ENCODE assay signal across 20 cellular contexts in genomic region chr9:7780261-7780988, GRCh38. TPM values are rescaled to one million over a fixed set of nuclear protein-coding genes. Genes with fewer than 3 reads are reported as not detected.
DNase-seq lines count a peak whose midpoint lies in the region; ATAC-seq, FAIRE-seq and TF ChIP-seq lines count a peak whose summit lies in the region.
"Had no signal": no experiment of that assay in that cellular context is flagged by ENCODE, and none has a peak within 500 bp of the region (broad histone marks: within the 10 kb centered on the region; RNA-seq: fewer than 3 reads in every experiment).

No MANE protein-coding gene starts in this region.

- TF ChIP-seq POLR2A in HepG2 (IDR thresholded peaks at IDR 0.05; ENCODE audit: insufficient read depth in 1 of 2, low read depth in 2 of 2, low read length in 2 of 2) = no peak

- H3K27me3 ChIP-seq in cardiac muscle cell (no peaks in the 10 kb centered on the region), left ventricle myocardium inferior (ENCODE audit: low read depth) (no peaks in the 10 kb centered on the region), HepG2 (ENCODE audit: control insufficient read depth in 1 of 2, insufficient read depth in 2 of 2, low read length in 2 of 2) (no peaks in the 10 kb centered on the region; a peak in 1 of 5 replicates), small intestine (ENCODE audit: control insufficient read depth in 2 of 2, insufficient read depth in 2 of 2, low read length in 2 of 2) (no peaks in the 10 kb centered on the region)
- H3K27me3 ChIP-seq: MG63, Peyer's patch had no signal

- no peaks in the 10 kb centered on the region for H3K79me2 ChIP-seq in HepG2 (ENCODE audit: insufficient read depth, low read length)

- no peaks in the 10 kb centered on the region for H4K20me1 ChIP-seq in HepG2 (ENCODE audit: insufficient read depth, low read length)

- CTCF ChIA-PET in HepG2 (lab: Yijun Ruan, JAX; ENCODE audit: low intra/inter-chr PET ratio, low total read pairs) = no interaction called here

- H3K4me3 ChIP-seq in cardiac muscle cell (no peak overlapping the region), left ventricle myocardium inferior (no peak overlapping the region), HepG2 (replicated peaks in 1 of 3; ENCODE audit: insufficient read depth in 1 of 3, low read depth in 2 of 3, low read length in 3 of 3) (no peak overlapping the region), small intestine (ENCODE audit: low read depth in 1 of 2, low read length in 2 of 2) (no peak overlapping the region)
- H3K4me3 ChIP-seq: MG63, Peyer's patch had no signal

- BruUV-seq in HepG2 (replicated peaks; lab: Mats Ljungman, UMichigan) = no TSS peak

- H3K27ac ChIP-seq in cardiac muscle cell (no peak overlapping the region), left ventricle myocardium inferior (replicated peaks) (no peak overlapping the region), HepG2 (ENCODE audit: extremely low read length, insufficient read depth, low read length) (no peak overlapping the region), small intestine (ENCODE audit: low read depth in 1 of 2, low read length in 1 of 2) (no peak overlapping the region)
- H3K27ac ChIP-seq: Peyer's patch had no signal

- ATAC-seq in HepG2 = no peak
- ATAC-seq: activated CD8-positive, alpha-beta memory T cell treated with anti-CD3 and anti-CD28 coated beads, Interleukin-2, amount 10 ng/mL, durations not matched to agents 7 days and 5 days; left lobe of liver; naive thymus-derived CD4-positive, alpha-beta T cell had no signal

- TF ChIP-seq RAD21 in HepG2 (CRISPR knock-in tag; IDR thresholded peaks at IDR 0.05) = no peak

- H3K9me3 ChIP-seq in cardiac muscle cell (ENCODE audit: low read depth) (no peaks in the 10 kb centered on the region), left ventricle myocardium inferior (replicated peaks) (no peaks in the 10 kb centered on the region), HepG2 (ENCODE audit: low read length) (no peaks in the 10 kb centered on the region), small intestine (ENCODE audit: control insufficient read depth, low read depth) (no peaks in the 10 kb centered on the region)
- H3K9me3 ChIP-seq: MG63, Peyer's patch had no signal

- 0% methylated on average over 3 of the region's 3 CpGs for WGBS in HepG2 (ENCODE audit: low lambda C conversion rate)
- WGBS in small intestine, 3 donors = 58 to 63% (median 59%) methylated on average over 3 of the region's 3 CpGs

- no peak for TF ChIP-seq EP300 in HepG2 (IDR thresholded peaks at IDR 0.05; ENCODE audit: low read depth in 2 of 2, low read length in 2 of 2)
- TF ChIP-seq EP300 in HepG2 (CRISPR knock-in tag; IDR thresholded peaks at IDR 0.05; ENCODE audit: borderline replicate concordance) = no peak

- no peak overlapping the region for H3K9ac ChIP-seq in HepG2 (ENCODE audit: insufficient read depth, low read depth, low read length)

- no peaks in the 10 kb centered on the region for H3K36me3 ChIP-seq in cardiac muscle cell
- H3K36me3 ChIP-seq in left ventricle myocardium inferior = no peaks in the 10 kb centered on the region
- no peaks in the 10 kb centered on the region for H3K36me3 ChIP-seq in HepG2 (replicated peaks in 1 of 2; ENCODE audit: control insufficient read depth in 1 of 2, insufficient read depth in 2 of 2, low read length in 2 of 2)
- H3K36me3 ChIP-seq in small intestine (ENCODE audit: control insufficient read depth in 2 of 2, insufficient read depth in 2 of 2, low read length in 2 of 2) = no peaks in the 10 kb centered on the region
- H3K36me3 ChIP-seq: MG63, Peyer's patch had no signal

- DNase-seq in cardiac muscle cell (ENCODE audit: low read depth in 1 of 2, low spot score in 1 of 2) (peak; percentile 31 to 32), left ventricle myocardium inferior (no peak), amniotic epithelial cell (ENCODE audit: low read depth) (peak; percentile 65), foreskin melanocyte (peak; percentile 33), stromal cell of bone marrow (ENCODE audit: low read depth) (peak; percentile 58), HepG2 (ENCODE audit: low spot score) (no peak), DMS79 (lab: John Stamatoyannopoulos, UW) (no peak), small intestine (no peak)
- DNase-seq: 8988T; activated B cell treated with CpG ODN at 0.5 μM for 24 hours; activated CD8-positive, alpha-beta memory T cell treated with anti-CD3 and anti-CD28 coated beads, Interleukin-2, amount 10 ng/mL, durations not matched to agents 7 days and 5 days; activated gamma-delta T cell treated with Interleukin-2 at 50 U/mL for 16 hours; CD4-positive, alpha-beta memory T cell; GDM1; MG63; naive thymus-derived CD4-positive, alpha-beta T cell; NCI-H187; NCI-H526 treated with DMSO at 0.1 percent for 48 hours; Peyer's patch had no signal

- POLR2A ChIA-PET in HepG2 (lab: Yijun Ruan, JAX) = no interaction called here

- no peak for FAIRE-seq in HepG2 (lab: Jason Lieb, UNC)
- no peak for FAIRE-seq in small intestine (lab: Jason Lieb, UNC)

- H3K4me2 ChIP-seq in HepG2 (ENCODE audit: low read depth, low read length) = no peak overlapping the region

- in situ Hi-C loops in HepG2 (cut with HindIII; ENCODE audit: extremely low pct_ligation_motif_present, low pct_unique_long_range_greater_than_20kb) = no loop called here

- H3K4me1 ChIP-seq in cardiac muscle cell (ENCODE audit: low read depth) (peaks cover 30% of the 10 kb centered on the region), left ventricle myocardium inferior (peaks cover 15% of the 10 kb centered on the region), HepG2 (ENCODE audit: insufficient read depth, low read length) (no peaks in the 10 kb centered on the region), small intestine (ENCODE audit: control insufficient read depth in 2 of 2, insufficient read depth in 1 of 2, low read depth in 1 of 2, low read length in 1 of 2) (no peaks in the 10 kb centered on the region)
- H3K4me1 ChIP-seq: Peyer's patch had no signal

- intact Hi-C loops in left ventricle myocardium inferior (cut with micrococcal nuclease) (no loop called here), HepG2 (cut with micrococcal nuclease; ENCODE audit: unreplicated experiment) (no loop called here)

- H2AFZ ChIP-seq in HepG2 (ENCODE audit: low read length) = no peak overlapping the region

- TF ChIP-seq CTCF in cardiac muscle cell (IDR thresholded peaks at IDR 0.05; ENCODE audit: low read depth, low read length) (no peak), left ventricle myocardium inferior (IDR thresholded peaks at IDR 0.05; ENCODE audit: borderline replicate concordance) (no peak), HepG2 (CRISPR knock-in tag; IDR thresholded peaks at IDR 0.05) (no peak)

TF ChIP-seq in HepG2, 621 proteins besides CTCF, POLR2A, EP300 and RAD21 (continues in another document):
- no peak for TF ChIP-seq MTF2 (CRISPR knock-in tag; IDR thresholded peaks at IDR 0.05; ENCODE audit: borderline replicate concordance)
- no peak for TF ChIP-seq ZC3H13 (CRISPR knock-in tag; IDR thresholded peaks at IDR 0.05)
- no peak for TF ChIP-seq ATF7-NPFF (CRISPR knock-in tag; IDR thresholded peaks at IDR 0.05; ENCODE audit: low read depth)
- TF ChIP-seq ZNF317 (CRISPR knock-in tag; IDR thresholded peaks at IDR 0.05) = no peak
- TF ChIP-seq ARNTL (CRISPR knock-in tag; IDR thresholded peaks at IDR 0.05) = no peak
- no peak for TF ChIP-seq SP2 (CRISPR knock-in tag; IDR thresholded peaks at IDR 0.05)
- TF ChIP-seq RNF219 (CRISPR knock-in tag; IDR thresholded peaks at IDR 0.05) = no peak

RNA-seq across cellular contexts. Expression of gene DMAC1, which starts 19.2 kb away (rescaled TPM):
- 32.6 and 33.9 TPM in 2 replicates for total RNA-seq in cardiac muscle cell
- 162 and 196 TPM in 2 replicates for polyA plus RNA-seq in cardiac muscle cell
- 139 TPM for total RNA-seq in left ventricle myocardium inferior
- 72.9 and 98.5 TPM in 2 replicates for total RNA-seq in HepG2 (2016; rRNA removed; fragmentation: Illumina TruSeq; extraction: Trizol)
- total RNA-seq in HepG2 (2016; cell fraction: cytosol; rRNA removed; fragmentation: Illumina TruSeq; extraction: Trizol; ENCODE audit: low read depth) = 15.8 and 17.0 TPM in 2 replicates
- 74.7 and 108 TPM in 2 replicates for total RNA-seq in HepG2 (2016; cell fraction: insoluble cytoplasmic fraction; rRNA removed; fragmentation: Illumina TruSeq; extraction: Trizol)
- 28.9 and 34.9 TPM in 2 replicates for total RNA-seq in HepG2 (2016; cell fraction: membrane; rRNA removed; fragmentation: Illumina TruSeq; extraction: Trizol)
- total RNA-seq in HepG2 (2016; cell fraction: nucleus; rRNA removed; fragmentation: Illumina TruSeq; extraction: Trizol) = 27.3 and 33.1 TPM in 2 replicates
- polyA plus RNA-seq in HepG2 (2011; rRNA removed) = 42.9 and 44.3 TPM in 2 replicates
- 11.1 and 15.4 TPM in 2 replicates for polyA plus RNA-seq in HepG2 (2011; cell fraction: cytosol; rRNA removed)
- 7.1 and 9.1 TPM in 2 replicates for polyA plus RNA-seq in HepG2 (2011; cell fraction: nucleus; rRNA removed)
- polyA plus RNA-seq in HepG2 (2012) = 48.3 and 52.6 TPM in 2 replicates
- 16.1 and 19.8 TPM in 2 replicates for polyA plus RNA-seq in HepG2 (2016; cell fraction: cytosol; fragmentation: Illumina TruSeq; extraction: Trizol; ENCODE audit: low read depth)
- 76.6 and 86.3 TPM in 2 replicates for polyA plus RNA-seq in HepG2 (2016; cell fraction: insoluble cytoplasmic fraction; fragmentation: Illumina TruSeq; extraction: Trizol; ENCODE audit: low read depth)
- 22.6 and 23.6 TPM in 2 replicates for polyA plus RNA-seq in HepG2 (2016; cell fraction: membrane; fragmentation: Illumina TruSeq; extraction: Trizol; ENCODE audit: low read depth)
- 40.0 and 44.8 TPM in 2 replicates for polyA plus RNA-seq in HepG2 (2016; cell fraction: nucleus; fragmentation: Illumina TruSeq; extraction: Trizol; ENCODE audit: insufficient read depth, low read depth)
- polyA minus RNA-seq in HepG2 (2011; rRNA and poly(A)+ RNA removed; ENCODE audit: low replicate concordance) = 11.3 and 19.8 TPM in 2 replicates
- 11.5 and 15.9 TPM in 2 replicates for polyA minus RNA-seq in HepG2 (2011; cell fraction: cytosol; rRNA and poly(A)+ RNA removed)
- polyA minus RNA-seq in HepG2 (2011; cell fraction: nucleus; rRNA and poly(A)+ RNA removed) = 11.6 and 12.6 TPM in 2 replicates
- polyA plus RNA-seq in small intestine = 10 to 100 TPM in 2 of 3 donors, 1 to 10 TPM in 1; 6.7 to 21.4 (median 18.9) TPM

Comparison
In these comparisons a context has a peak if more than half of its experiments do, and no peak if none do; other contexts are left out.
1. DNase-seq: peak in cardiac muscle cell (2 of 2), amniotic epithelial cell (single experiment), foreskin melanocyte (single experiment) and stromal cell of bone marrow (single experiment); none in left ventricle myocardium inferior (single experiment), HepG2 (single experiment), DMS79 (single experiment) and small intestine (single experiment).